8 cellular contexts compared by ENCODE assay signal in the genomic region with DNA sequence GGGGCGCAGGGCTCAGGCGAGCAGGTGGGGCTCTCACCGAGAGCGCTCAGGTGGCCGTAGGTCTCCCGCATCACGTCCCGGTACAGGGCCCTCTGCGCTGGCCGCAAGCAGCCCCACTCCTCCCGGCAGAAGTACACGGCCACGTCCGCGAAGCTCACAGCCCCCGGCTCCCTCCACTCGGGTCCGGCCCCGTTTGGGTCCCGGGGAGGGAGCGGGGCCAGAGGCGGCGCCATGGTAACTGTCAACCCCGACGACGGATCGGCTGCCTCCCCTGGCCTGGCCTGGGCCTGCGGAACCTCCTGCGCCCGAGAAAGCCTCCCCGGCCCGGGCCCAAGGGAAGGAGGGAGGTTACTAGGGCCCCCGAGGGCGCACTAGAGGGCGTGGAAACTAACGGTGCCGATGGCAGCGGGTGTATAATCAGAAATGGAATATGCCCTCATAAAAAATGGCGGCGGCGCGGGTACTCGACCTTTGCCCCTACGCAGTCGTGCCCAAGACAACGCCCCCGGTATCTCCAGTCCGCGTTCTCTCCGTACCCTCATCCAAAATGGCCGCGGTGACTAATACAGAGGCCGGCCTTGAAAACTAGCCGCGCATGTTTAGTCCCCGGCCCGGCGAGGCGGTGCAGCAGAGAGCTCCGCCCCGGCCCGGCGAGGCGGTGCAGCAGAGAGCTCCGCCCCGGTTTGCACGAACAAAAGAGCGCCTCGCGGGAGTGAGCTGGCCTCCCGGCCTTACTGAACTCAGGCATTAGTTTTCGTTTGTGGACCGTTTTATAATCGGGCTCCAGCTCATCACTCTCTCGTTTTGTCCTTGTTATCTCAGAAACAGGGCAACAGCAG.
DNase-seq lines count a peak whose midpoint lies in the region; ATAC-seq, FAIRE-seq and TF ChIP-seq lines count a peak whose summit lies in the region.

Gene ZNF764 (minus strand): TSS at position 425 of the 839 bp plus-strand sequence. CDS start 192 bp downstream, at position 233.

- H3K4me1 Mint-ChIP-seq in central memory CD8-positive, alpha-beta T cell = peaks cover 35% of the 10 kb centered on the region

- H3K9me3 Mint-ChIP-seq in central memory CD8-positive, alpha-beta T cell = no peaks in the 10 kb centered on the region

- peak; percentile 88 for ATAC-seq in GM19023 (IDR thresholded peaks at IDR 0.05; ENCODE audit: unreplicated experiment)
- peak; percentile 89 for ATAC-seq in HG03280 (IDR thresholded peaks at IDR 0.05; ENCODE audit: unreplicated experiment)
- peak; percentile 96 for ATAC-seq in central memory CD8-positive, alpha-beta T cell (replicated peaks; ENCODE audit: extremely low read depth, poor library complexity, severe bottlenecking)

- peak; percentile 97 for DNase-seq in AG10803 (ENCODE audit: low read depth)
- peak; percentile 87 to 97 for DNase-seq in NCI-H446 (lab: John Stamatoyannopoulos, UW)
- DNase-seq in activated CD4-positive, CD25-positive, alpha-beta regulatory T cell treated with anti-CD3 and anti-CD28 coated beads, Interleukin-2, amount 50 U/mL, for 16 hours (ENCODE audit: low read depth, low spot score) = peak; percentile 96
- peak; percentile 85 to 94 for DNase-seq in central memory CD8-positive, alpha-beta T cell (ENCODE audit: low spot score in 2 of 2)
- DNase-seq in stimulated activated CD4-positive, alpha-beta T cell treated with anti-CD3 and anti-CD28 coated beads, Interleukin-12 subunit alpha, Interleukin-12 subunit beta, amount 100 ng/mL, for 4 hours = peak; percentile 92

- H3K27me3 Mint-ChIP-seq in central memory CD8-positive, alpha-beta T cell = no peaks in the 10 kb centered on the region

- peaks cover 14% of the 10 kb centered on the region for H3K36me3 Mint-ChIP-seq in central memory CD8-positive, alpha-beta T cell (ENCODE audit: insufficient read depth)

- TF ChIP-seq CTCF in AG10803 (conservative IDR thresholded peaks at IDR 0.05; ENCODE audit: low read length) = no peak

- peak within 1 kb of the TSS; percentile 83 for H3K4me3 Mint-ChIP-seq in central memory CD8-positive, alpha-beta T cell

- FAIRE-seq in islet of Langerhans (lab: Jason Lieb, UNC) = peak; percentile 33

- peak within 1 kb of the TSS; percentile 89 for H3K27ac Mint-ChIP-seq in central memory CD8-positive, alpha-beta T cell (ENCODE audit: low read depth)

- peak within 1 kb of the TSS; percentile 76 for H3K4me3 ChIP-seq in AG10803 (ENCODE audit: low read length)

Comparison
In these comparisons a context has a peak if more than half of its experiments do, and no peak if none do; other contexts are left out.
1. Peak in every context shown above with its lines: DNase-seq, ATAC-seq and H3K4me3 ChIP-seq.